8 cellular contexts compared by ENCODE assay signal in the genomic region with DNA sequence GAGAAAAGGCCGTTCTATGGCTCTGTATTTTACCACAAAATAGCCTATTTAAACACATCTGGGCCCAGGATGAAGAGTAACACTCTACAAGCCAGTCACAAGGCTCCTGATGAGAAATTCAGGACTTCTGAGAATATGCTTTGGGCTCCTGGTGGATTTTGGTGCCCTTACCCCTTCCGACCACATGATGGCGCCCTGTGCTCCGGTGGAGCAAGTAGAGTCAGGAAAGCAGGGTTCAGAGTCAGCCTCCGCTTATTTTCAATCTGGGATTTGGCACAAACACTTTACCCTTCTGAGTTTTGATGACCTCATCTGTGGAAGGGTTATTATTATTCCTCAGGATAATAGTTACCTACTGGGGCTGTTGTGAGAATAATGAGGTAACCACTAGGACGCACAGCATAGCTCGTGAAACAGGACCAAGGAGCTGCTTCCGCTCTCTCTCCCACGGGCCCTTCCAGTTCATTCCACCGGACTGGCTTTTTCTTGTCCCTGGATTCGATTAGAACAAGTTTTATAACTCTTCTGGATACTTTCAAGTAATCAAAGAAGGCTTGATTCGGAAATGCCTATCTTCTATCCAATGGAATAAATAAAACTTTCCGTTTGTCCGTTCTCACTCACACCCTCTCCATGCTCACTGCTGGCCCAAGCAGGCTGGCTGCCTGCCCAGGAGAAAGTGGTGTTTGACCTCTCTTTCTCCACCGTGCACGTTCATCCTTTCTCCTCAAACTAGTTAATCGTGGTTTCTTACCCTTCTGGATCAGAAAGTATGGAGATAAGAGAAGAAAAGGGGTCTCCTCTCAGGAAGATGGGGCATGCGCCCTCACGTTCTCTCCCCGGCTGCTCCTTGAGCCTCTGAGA.
DNase-seq lines count a peak whose midpoint lies in the region; TF ChIP-seq lines count a peak whose summit lies in the region.

No MANE protein-coding gene starts in this region.

- no peaks in the 10 kb centered on the region for H3K27me3 Mint-ChIP-seq in activated T-helper 1 cell treated with anti-CD3 and anti-CD28 coated beads, Interleukin-12 subunit alpha, Interleukin-12 subunit beta, Interleukin-2, Interleukin-4 antibody, amounts not matched to agents 30 ng/mL and 10 ng/mL and 1 ng/mL, durations not matched to agents 14 hours and 24 hours and 36 hours (ENCODE audit: insufficient read depth)

- H3K4me1 ChIP-seq in HEK293 (ENCODE audit: control insufficient read depth, insufficient read depth, low read length): no peaks in the 10 kb centered on the region
- H3K4me1 ChIP-seq in ascending aorta: no peaks in the 10 kb centered on the region

- CTCF ChIA-PET in HEK293 (lab: Yijun Ruan, JAX): interaction anchor here (1.0 to 1.1 kb wide), 3 partner anchors 14 to 82 kb away, joined by 4 read pairs; no protein-coding TSS in a partner anchor

- H3K9me3 Mint-ChIP-seq in activated T-helper 1 cell treated with anti-CD3 and anti-CD28 coated beads, Interleukin-12 subunit alpha, Interleukin-12 subunit beta, Interleukin-2, Interleukin-4 antibody, amounts not matched to agents 30 ng/mL and 10 ng/mL and 1 ng/mL, durations not matched to agents 14 hours and 24 hours and 36 hours: no peaks in the 10 kb centered on the region

- H3K27ac Mint-ChIP-seq in activated T-helper 1 cell treated with anti-CD3 and anti-CD28 coated beads, Interleukin-12 subunit alpha, Interleukin-12 subunit beta, Interleukin-2, Interleukin-4 antibody, amounts not matched to agents 30 ng/mL and 10 ng/mL and 1 ng/mL, durations not matched to agents 14 hours and 24 hours and 36 hours: no peak overlapping the region

- DNase-seq in NCI-H345 (lab: John Stamatoyannopoulos, UW) (peak; percentile 7), NCI-H345 treated with DMSO at 0.1 percent for 48 hours (lab: John Stamatoyannopoulos, UW; ENCODE audit: unreplicated experiment) (no peak), SW480 (ENCODE audit: low spot score) (peak; percentile 23), iPS-NIHi11 (ENCODE audit: low spot score) (peak; percentile 63), NCI-H510A (lab: John Stamatoyannopoulos, UW) (no peak), ascending aorta (ENCODE audit: low spot score in 2 of 2) (no peak)
- DNase-seq in activated T-helper 1 cell treated with anti-CD3 and anti-CD28 coated beads, Interleukin-12 subunit alpha, Interleukin-12 subunit beta, Interleukin-2, Interleukin-4 antibody, amounts not matched to agents 30 ng/mL and 10 ng/mL and 1 ng/mL, durations not matched to agents 14 hours and 24 hours and 36 hours (ENCODE audit: low spot score): no peak

- H3K9me3 ChIP-seq in HEK293 (ENCODE audit: control insufficient read depth, insufficient read depth, low read depth, low read length) (no peaks in the 10 kb centered on the region), ascending aorta (no peaks in the 10 kb centered on the region)

- no peak overlapping the region for H3K4me3 Mint-ChIP-seq in activated T-helper 1 cell treated with anti-CD3 and anti-CD28 coated beads, Interleukin-12 subunit alpha, Interleukin-12 subunit beta, Interleukin-2, Interleukin-4 antibody, amounts not matched to agents 30 ng/mL and 10 ng/mL and 1 ng/mL, durations not matched to agents 14 hours and 24 hours and 36 hours

- H3K27ac ChIP-seq in HEK293 (ENCODE audit: extremely low read depth, low read depth, low read length): no peak overlapping the region
- H3K27ac ChIP-seq in ascending aorta: no peak overlapping the region

- no peaks in the 10 kb centered on the region for H3K27me3 ChIP-seq in ascending aorta

- H3K4me3 ChIP-seq in HEK293 (ENCODE audit: low read depth, low read length) (no peak overlapping the region), ascending aorta (no peak overlapping the region)

- intact Hi-C loops in activated T-helper 1 cell treated with anti-CD3 and anti-CD28 coated beads, Interleukin-12 subunit alpha, Interleukin-12 subunit beta, Interleukin-2, Interleukin-4 antibody, amounts not matched to agents 30 ng/mL and 10 ng/mL and 1 ng/mL, durations not matched to agents 14 hours and 24 hours and 36 hours (cut with micrococcal nuclease): no loop called here
- intact Hi-C loops in ascending aorta (cut with DNase I): no loop called here

- H3K36me3 Mint-ChIP-seq in activated T-helper 1 cell treated with anti-CD3 and anti-CD28 coated beads, Interleukin-12 subunit alpha, Interleukin-12 subunit beta, Interleukin-2, Interleukin-4 antibody, amounts not matched to agents 30 ng/mL and 10 ng/mL and 1 ng/mL, durations not matched to agents 14 hours and 24 hours and 36 hours (ENCODE audit: low read depth): no peaks in the 10 kb centered on the region

- POLR2A ChIA-PET in HEK293 (lab: Yijun Ruan, JAX): no interaction called here

- H3K36me3 ChIP-seq in HEK293 (ENCODE audit: control insufficient read depth in 2 of 2, insufficient read depth in 1 of 2, low read length in 2 of 2): no peaks in the 10 kb centered on the region
- no peaks in the 10 kb centered on the region for H3K36me3 ChIP-seq in ascending aorta

- TF ChIP-seq CTCF in HEK293 (tag by site-specific recombination; IDR thresholded peaks at IDR 0.05): no peak
- no peak for TF ChIP-seq CTCF in ascending aorta (IDR thresholded peaks at IDR 0.05)

- no peaks in the 10 kb centered on the region for H3K4me1 Mint-ChIP-seq in activated T-helper 1 cell treated with anti-CD3 and anti-CD28 coated beads, Interleukin-12 subunit alpha, Interleukin-12 subunit beta, Interleukin-2, Interleukin-4 antibody, amounts not matched to agents 30 ng/mL and 10 ng/mL and 1 ng/mL, durations not matched to agents 14 hours and 24 hours and 36 hours (ENCODE audit: low read depth)

TF ChIP-seq in HEK293, 187 proteins besides CTCF, POLR2A, EP300 and RAD21:
- TF ChIP-seq, protein P1, sequence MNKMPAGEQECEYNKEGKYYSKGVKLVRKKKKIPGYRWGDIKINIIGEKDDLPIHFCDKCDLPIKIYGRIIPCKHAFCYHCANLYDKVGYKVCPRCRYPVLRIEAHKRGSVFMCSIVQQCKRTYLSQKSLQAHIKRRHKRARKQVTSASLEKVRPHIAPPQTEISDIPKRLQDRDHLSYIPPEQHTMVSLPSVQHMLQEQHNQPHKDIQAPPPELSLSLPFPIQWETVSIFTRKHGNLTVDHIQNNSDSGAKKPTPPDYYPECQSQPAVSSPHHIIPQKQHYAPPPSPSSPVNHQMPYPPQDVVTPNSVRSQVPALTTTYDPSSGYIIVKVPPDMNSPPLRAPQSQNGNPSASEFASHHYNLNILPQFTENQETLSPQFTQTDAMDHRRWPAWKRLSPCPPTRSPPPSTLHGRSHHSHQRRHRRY (tag by site-specific recombination; IDR thresholded peaks at IDR 0.05): no peak
- TF ChIP-seq ZNF701 (tag by site-specific recombination; IDR thresholded peaks at IDR 0.05) (no peak), ZNF654 (tag by site-specific recombination; IDR thresholded peaks at IDR 0.05; ENCODE audit: low read depth) (peak; percentile 10; the same call in 1 of the 2 replicates), ZNF510 (tag by site-specific recombination; IDR thresholded peaks at IDR 0.05; ENCODE audit: insufficient replicate concordance) (peak; percentile 90), ZNF776 (tag by site-specific recombination; IDR thresholded peaks at IDR 0.05; ENCODE audit: borderline replicate concordance) (no peak)

Comparison
In these comparisons a context has a peak if more than half of its experiments do, and no peak if none do; other contexts are left out.
1. DNase-seq: peak in NCI-H345 (single experiment), SW480 (single experiment) and iPS-NIHi11 (single experiment); none in NCI-H345 treated with DMSO at 0.1 percent for 48 hours (single experiment), activated T-helper 1 cell treated with anti-CD3 and anti-CD28 coated beads, Interleukin-12 subunit alpha, Interleukin-12 subunit beta, Interleukin-2, Interleukin-4 antibody, amounts not matched to agents 30 ng/mL and 10 ng/mL and 1 ng/mL, durations not matched to agents 14 hours and 24 hours and 36 hours (single experiment), NCI-H510A (single experiment) and ascending aorta (0 of 2).